ENCODE assay signal across 15 cellular contexts in genomic region chr6:9697263-9697931, GRCh38.
"Had no signal": no experiment of that assay in that cellular context is flagged by ENCODE, and none has a peak within 500 bp of the region (broad histone marks: within the 10 kb centered on the region; RNA-seq: fewer than 3 reads in every experiment).

No MANE protein-coding gene starts in this region.

- DNase-seq: KBM-7, MV-4-11, NCI-H1048, NCI-H1105, NCI-H1417, NCI-H1436 treated with DMSO at 0.1 percent for 48 hours, NCI-H1694, NCI-H187 treated with DMSO at 0.1 percent for 48 hours, NCI-H2029 treated with DMSO at 0.1 percent for 48 hours, NCI-H2227 treated with DMSO at 0.1 percent for 48 hours, NCI-H524, NCI-H774, Right ventricle myocardium superior, RPMI8226, SIG-M5 had no signal
